In genomic region chr12:76649091-76649490, GRCh38 we compare ENCODE assay signal across 13 cellular contexts.
A peak's percentile ranks its signal among the peaks of the same experiment; 100 is the strongest.
DNase-seq lines count a peak whose midpoint lies in the region; ATAC-seq and TF ChIP-seq lines count a peak whose summit lies in the region.
"Had no signal": no experiment of that assay in that cellular context is flagged by ENCODE, and none has a peak within 500 bp of the region (broad histone marks: within the 10 kb centered on the region; RNA-seq: fewer than 3 reads in every experiment).

No MANE protein-coding gene starts in this region.

- H3K27ac ChIP-seq in PC-3 (ENCODE audit: low read length) (no peak overlapping the region), breast epithelium (no peak overlapping the region)
- H3K27ac ChIP-seq: BLaER1 treated with 17β-estradiol and CSF1 and Interleukin-3, amounts not matched to agents 10 nM and 100 nM had no signal

- no peaks in the 10 kb centered on the region for H4K20me1 ChIP-seq in PC-3 (ENCODE audit: low read length)
- H4K20me1 ChIP-seq: BLaER1 treated with 17β-estradiol and CSF1 and Interleukin-3, amounts not matched to agents 10 nM and 100 nM had no signal

- H3K27me3 Mint-ChIP-seq in endothelial cell (ENCODE audit: unreplicated experiment) (no peaks in the 10 kb centered on the region), neural crest cell (ENCODE audit: low read depth) (no peaks in the 10 kb centered on the region)

- H3K4me1 Mint-ChIP-seq in endothelial cell (ENCODE audit: unreplicated experiment) = peaks cover 18% of the 10 kb centered on the region
- peaks cover 11% of the 10 kb centered on the region for H3K4me1 Mint-ChIP-seq in neural crest cell
- H3K4me1 Mint-ChIP-seq: CD4-positive, CD25-positive, alpha-beta regulatory T cell had no signal

- CTCF ChIA-PET in PC-3 (lab: Charles Lee) = no interaction called here

- H3K27ac Mint-ChIP-seq in endothelial cell (ENCODE audit: unreplicated experiment) (peak overlapping the region; percentile 43), neural crest cell (ENCODE audit: unreplicated experiment) (peak overlapping the region; percentile 73)
- H3K27ac Mint-ChIP-seq: CD4-positive, CD25-positive, alpha-beta regulatory T cell had no signal

- BruUV-seq in PC-3 (replicated peaks; lab: Mats Ljungman, UMichigan) = no TSS peak

- no peak overlapping the region for H3K9ac ChIP-seq in PC-3 (ENCODE audit: low read length)
- H3K9ac ChIP-seq: BLaER1 treated with 17β-estradiol and CSF1 and Interleukin-3, amounts not matched to agents 10 nM and 100 nM had no signal

- H3K4me3 ChIP-seq in PC-3 (ENCODE audit: low read length) (no peak overlapping the region), breast epithelium (no peak overlapping the region)
- H3K4me3 ChIP-seq: BLaER1 treated with 17β-estradiol and CSF1 and Interleukin-3, amounts not matched to agents 10 nM and 100 nM had no signal

- H3K9me3 ChIP-seq in PC-3 (ENCODE audit: low read length) (no peaks in the 10 kb centered on the region), breast epithelium (no peaks in the 10 kb centered on the region)

- H3K36me3 ChIP-seq in PC-3 (ENCODE audit: low read depth, low read length) = no peaks in the 10 kb centered on the region
- H3K36me3 ChIP-seq in breast epithelium = no peaks in the 10 kb centered on the region
- H3K36me3 ChIP-seq: BLaER1 treated with 17β-estradiol and CSF1 and Interleukin-3, amounts not matched to agents 10 nM and 100 nM had no signal

- no peaks in the 10 kb centered on the region for H3F3A ChIP-seq in PC-3 (ENCODE audit: low read length, unreplicated experiment)

- H3K79me2 ChIP-seq in PC-3 (ENCODE audit: low read length) = no peaks in the 10 kb centered on the region

- no peaks in the 10 kb centered on the region for H3K27me3 ChIP-seq in PC-3 (ENCODE audit: low read length)
- no peaks in the 10 kb centered on the region for H3K27me3 ChIP-seq in breast epithelium
- H3K27me3 ChIP-seq: BLaER1 treated with 17β-estradiol and CSF1 and Interleukin-3, amounts not matched to agents 10 nM and 100 nM had no signal

- no peaks in the 10 kb centered on the region for H3K9me2 ChIP-seq in PC-3 (replicated peaks; ENCODE audit: low read length)

- TF ChIP-seq CTCF in PC-3 (conservative IDR thresholded peaks at IDR 0.05; ENCODE audit: low read depth, low read length) = no peak
- TF ChIP-seq CTCF in endothelial cell (IDR thresholded peaks at IDR 0.05; ENCODE audit: unreplicated experiment) = no peak
- no peak for TF ChIP-seq CTCF in neural crest cell (conservative IDR thresholded peaks at IDR 0.05)
- no peak for TF ChIP-seq CTCF in breast epithelium (IDR thresholded peaks at IDR 0.05)

- DNase-seq in ELR (ENCODE audit: low read depth) (peak; percentile 55), PC-3 (peak; percentile 20), endothelial cell (ENCODE audit: low spot score) (no peak), neural crest cell (ENCODE audit: low read depth, low spot score) (no peak), breast epithelium (ENCODE audit: low spot score in 2 of 2) (no peak), foreskin melanocyte (no peak), NCI-H146 treated with DMSO at 0.1 percent for 48 hours (lab: John Stamatoyannopoulos, UW; ENCODE audit: unreplicated experiment) (no peak)
- DNase-seq: ACHN; CD4-positive, CD25-positive, alpha-beta regulatory T cell; DMS 273 treated with DMSO at 0.1 percent for 48 hours; H7; IMR-90 had no signal

- no peak for TF ChIP-seq POLR2A in breast epithelium (IDR thresholded peaks at IDR 0.05)

- H3K36me3 Mint-ChIP-seq in endothelial cell (ENCODE audit: low read depth, unreplicated experiment) (peaks cover 4% of the 10 kb centered on the region), neural crest cell (ENCODE audit: low read depth) (no peaks in the 10 kb centered on the region)
- H3K36me3 Mint-ChIP-seq: CD4-positive, CD25-positive, alpha-beta regulatory T cell had no signal

- intact Hi-C loops in PC-3 (cut with micrococcal nuclease) (no loop called here), breast epithelium (cut with DNase I; ENCODE audit: low total_unique reads) (no loop called here)

- 0 out of 2 replicates have a peak overlapping the region, but pooled peaks have one; percentile 31 for H2AFZ ChIP-seq in PC-3 (ENCODE audit: low read length)

- POLR2A ChIA-PET in PC-3 (lab: Charles Lee; ENCODE audit: unreplicated experiment) = no interaction called here

- H3K4me1 ChIP-seq in PC-3 (ENCODE audit: insufficient read depth, low read length) (peaks cover 7% of the 10 kb centered on the region), breast epithelium (no peaks in the 10 kb centered on the region)
- H3K4me1 ChIP-seq: BLaER1 treated with 17β-estradiol and CSF1 and Interleukin-3, amounts not matched to agents 10 nM and 100 nM had no signal

- H3K9me3 Mint-ChIP-seq in endothelial cell (ENCODE audit: unreplicated experiment) (no peaks in the 10 kb centered on the region), neural crest cell (peaks cover 2% of the 10 kb centered on the region)
- H3K9me3 Mint-ChIP-seq: CD4-positive, CD25-positive, alpha-beta regulatory T cell had no signal

- H3K4me2 ChIP-seq in PC-3 (ENCODE audit: low read length) = no peak overlapping the region
- H3K4me2 ChIP-seq: BLaER1 treated with 17β-estradiol and CSF1 and Interleukin-3, amounts not matched to agents 10 nM and 100 nM had no signal

- H3K4me3 Mint-ChIP-seq in endothelial cell (ENCODE audit: unreplicated experiment) (no peak overlapping the region), neural crest cell (no peak overlapping the region)
- H3K4me3 Mint-ChIP-seq: CD4-positive, CD25-positive, alpha-beta regulatory T cell had no signal

- ATAC-seq in PC-3 = no peak

Comparison
In these comparisons a context has a peak if more than half of its experiments do, and no peak if none do; other contexts are left out.
1. DNase-seq: peak in ELR (single experiment) and PC-3 (single experiment); none in endothelial cell (single experiment), neural crest cell (single experiment), breast epithelium (0 of 2), foreskin melanocyte (single experiment) and NCI-H146 treated with DMSO at 0.1 percent for 48 hours (single experiment).